Comparison of ENCODE assay signal across 22 cellular contexts in genomic region chr2:201656102-201656501, GRCh38. TPM values are rescaled to one million over a fixed set of nuclear protein-coding genes. Genes with fewer than 3 reads are reported as not detected.
"Had no signal": no experiment of that assay in that cellular context is flagged by ENCODE, and none has a peak within 500 bp of the region (broad histone marks: within the 10 kb centered on the region; RNA-seq: fewer than 3 reads in every experiment).

No MANE protein-coding gene starts in this region.

- H3K4me1 Mint-ChIP-seq: nephron had no signal

- H3K4me3 Mint-ChIP-seq: activated CD8-positive, alpha-beta T cell treated with anti-CD3 and anti-CD28 coated beads for 36 hours; activated T-cell treated with anti-CD3 and anti-CD28 coated beads, Interleukin-2, amount 50 U/mL, for 72 hours; nephron; T-helper 17 cell; WTC11 had no signal

- H3K4me1 ChIP-seq: left ventricle myocardium inferior, prostate gland had no signal

- ATAC-seq: activated CD8-positive, alpha-beta T cell treated with anti-CD3 and anti-CD28 coated beads for 36 hours; esophagus mucosa; right cardiac atrium; stimulated activated naive CD8-positive, alpha-beta T cell treated with anti-CD3 and anti-CD28 coated beads, Interleukin-15, Interleukin-2, amounts not matched to agents 100 U/mL and 50 U/mL, for 24 hours; T-helper 17 cell had no signal

- H3K9me3 Mint-ChIP-seq: activated CD8-positive, alpha-beta T cell treated with anti-CD3 and anti-CD28 coated beads for 36 hours; activated T-cell treated with anti-CD3 and anti-CD28 coated beads, Interleukin-2, amount 50 U/mL, for 72 hours; nephron; WTC11 had no signal

- H3K4me3 ChIP-seq: left ventricle myocardium inferior, prostate gland, skin epidermis, suprapubic skin had no signal

- H3K27me3 ChIP-seq: suprapubic skin had no signal

- H3K27ac ChIP-seq: left ventricle myocardium inferior, prostate gland, suprapubic skin had no signal

- H3K9me3 ChIP-seq: left ventricle myocardium inferior, prostate gland, suprapubic skin had no signal

- H3K27ac Mint-ChIP-seq: activated CD8-positive, alpha-beta T cell treated with anti-CD3 and anti-CD28 coated beads for 36 hours; activated T-cell treated with anti-CD3 and anti-CD28 coated beads, Interleukin-2, amount 50 U/mL, for 72 hours; nephron; T-helper 17 cell; WTC11 had no signal

- H3K36me3 Mint-ChIP-seq: WTC11 had no signal

- DNase-seq: activated CD4-positive, alpha-beta T cell treated with anti-CD3 and anti-CD28 coated beads for 4 hours; activated CD8-positive, alpha-beta memory T cell treated with anti-CD3 and anti-CD28 coated beads, Interleukin-2, amount 50 U/mL, for 48 hours; activated CD8-positive, alpha-beta T cell treated with anti-CD3 and anti-CD28 coated beads for 36 hours; activated naive CD4-positive, alpha-beta T cell; activated T-cell treated with anti-CD3 and anti-CD28 coated beads, Interleukin-2, amount 50 U/mL, for 72 hours; anterior cingulate cortex; hippocampal formation; left ventricle myocardium inferior; occipital lobe; stimulated activated CD4-positive, alpha-beta T cell treated with anti-CD3 and anti-CD28 coated beads, Interleukin-4, amount 100 ng/mL, for 24 hours; stimulated activated naive CD8-positive, alpha-beta T cell treated with anti-CD3 and anti-CD28 coated beads, Interleukin-15, Interleukin-2, amounts not matched to agents 100 U/mL and 50 U/mL, for 24 hours; T-helper 17 cell; trophoblast cell had no signal

- H3K36me3 ChIP-seq: left ventricle myocardium inferior, prostate gland, suprapubic skin had no signal

RNA-seq across cellular contexts. Expression of gene MPP4, which starts 42.3 kb away (rescaled TPM):
- total RNA-seq: activated CD8-positive, alpha-beta T cell treated with anti-CD3 and anti-CD28 coated beads for 36 hours; activated T-cell treated with anti-CD3 and anti-CD28 coated beads, Interleukin-2, amount 50 U/mL, for 72 hours; esophagus mucosa; kidney epithelial cell; left ventricle myocardium inferior; mucosa of gallbladder; prostate gland; suprapubic skin; WTC11 had no signal
- polyA plus RNA-seq: right cardiac atrium had no signal
